19 cellular contexts compared by ENCODE assay signal in genomic region chr13:32825481-32825880, GRCh38.
DNase-seq lines count a peak whose midpoint lies in the region; TF ChIP-seq lines count a peak whose summit lies in the region.
"Had no signal": no experiment of that assay in that cellular context is flagged by ENCODE, and none has a peak within 500 bp of the region (broad histone marks: within the 10 kb centered on the region; RNA-seq: fewer than 3 reads in every experiment).

No MANE protein-coding gene starts in this region.

- CTCF ChIA-PET in PC-9 (lab: Charles Lee) = no interaction called here

- H3K36me3 ChIP-seq in ACC112 (ENCODE audit: insufficient read depth, low read length) = no peaks in the 10 kb centered on the region
- H3K36me3 ChIP-seq in PC-9 (ENCODE audit: low read depth) = no peaks in the 10 kb centered on the region

- peak overlapping the region; percentile 65 for H3K27ac ChIP-seq in ACC112 (ENCODE audit: low read depth, low read length)
- H3K27ac ChIP-seq in PC-9 = peak overlapping the region; percentile 91
- peak overlapping the region; percentile 75 for H3K27ac ChIP-seq in epithelial cell of prostate
- H3K27ac ChIP-seq: C4-2B, HL-60 had no signal

- H3K79me2 ChIP-seq in ACC112 (ENCODE audit: control insufficient read depth, insufficient read depth, low read length, unreplicated experiment) (no peaks in the 10 kb centered on the region), PC-9 (ENCODE audit: low read depth) (no peaks in the 10 kb centered on the region)

- no peaks in the 10 kb centered on the region for H3K9me2 ChIP-seq in PC-9 (ENCODE audit: insufficient read depth)

- H3K4me3 Mint-ChIP-seq in mesothelial cell of epicardium = no peak overlapping the region

- H3K9me3 Mint-ChIP-seq in mesothelial cell of epicardium = no peaks in the 10 kb centered on the region

- H2AFZ ChIP-seq in ACC112 (ENCODE audit: low read length, unreplicated experiment) (no peak overlapping the region), PC-9 (no peak overlapping the region)

- H3K27me3 Mint-ChIP-seq in mesothelial cell of epicardium (ENCODE audit: low read depth) = no peaks in the 10 kb centered on the region

- H3K36me3 Mint-ChIP-seq in mesothelial cell of epicardium = no peaks in the 10 kb centered on the region

- peak overlapping the region; percentile 75 for H3K4me2 ChIP-seq in PC-9

- no peaks in the 10 kb centered on the region for H3K9me3 ChIP-seq in PC-9 (ENCODE audit: insufficient read depth, low read depth)

- no peaks in the 10 kb centered on the region for H4K20me1 ChIP-seq in PC-9 (ENCODE audit: insufficient read depth)

- DNase-seq in PC-9 = no peak
- DNase-seq in epithelial cell of prostate (ENCODE audit: low read depth, low spot score) = no peak
- no peak for DNase-seq in mesothelial cell of epicardium (ENCODE audit: low spot score in 2 of 2, unreplicated experiment in 2 of 2)
- DNase-seq in NCI-H187 (lab: John Stamatoyannopoulos, UW) = no peak
- no peak for DNase-seq in T-helper 1 cell
- DNase-seq in NAMALWA (ENCODE audit: low spot score) = no peak
- DNase-seq in pons (ENCODE audit: low spot score) = no peak
- DNase-seq: 8988T, GF-D8, KG1, NCI-H1105, NCI-H146, NCI-H2029 treated with DMSO at 0.1 percent for 48 hours, NCI-H524 treated with DMSO at 0.1 percent for 48 hours, NCI-H82, SW 1271 had no signal

- no TSS peak for BruUV-seq in PC-9 (replicated peaks; lab: Mats Ljungman, UMichigan)

- peaks cover 47% of the 10 kb centered on the region for H3K4me1 Mint-ChIP-seq in mesothelial cell of epicardium

- POLR2A ChIA-PET in PC-9 (lab: Charles Lee; ENCODE audit: unreplicated experiment) = no interaction called here

- H3K27me3 ChIP-seq in ACC112 (ENCODE audit: insufficient read depth, low read length) (no peaks in the 10 kb centered on the region), PC-9 (ENCODE audit: insufficient read depth, low read depth) (no peaks in the 10 kb centered on the region)

- peak overlapping the region; percentile 76 for H3K27ac Mint-ChIP-seq in mesothelial cell of epicardium

- intact Hi-C loops in PC-9 (cut with micrococcal nuclease; ENCODE audit: unreplicated experiment) = no loop called here

- TF ChIP-seq CTCF in PC-9 (conservative IDR thresholded peaks at IDR 0.05) (no peak), mesothelial cell of epicardium (IDR thresholded peaks at IDR 0.05; ENCODE audit: unreplicated experiment) (no peak)

- H3K4me1 ChIP-seq in ACC112 (ENCODE audit: control insufficient read depth, insufficient read depth, low read length, unreplicated experiment) (peaks cover 26% of the 10 kb centered on the region), PC-9 (replicated peaks; ENCODE audit: insufficient read depth) (peaks cover 47% of the 10 kb centered on the region)

- peaks cover 45% of the 10 kb centered on the region for H3F3A ChIP-seq in PC-9 (ENCODE audit: insufficient read depth, low read depth)

- no peak overlapping the region for H3K4me3 ChIP-seq in ACC112 (ENCODE audit: low read depth, low read length)
- no peak overlapping the region for H3K4me3 ChIP-seq in PC-9
